In the genomic region with DNA sequence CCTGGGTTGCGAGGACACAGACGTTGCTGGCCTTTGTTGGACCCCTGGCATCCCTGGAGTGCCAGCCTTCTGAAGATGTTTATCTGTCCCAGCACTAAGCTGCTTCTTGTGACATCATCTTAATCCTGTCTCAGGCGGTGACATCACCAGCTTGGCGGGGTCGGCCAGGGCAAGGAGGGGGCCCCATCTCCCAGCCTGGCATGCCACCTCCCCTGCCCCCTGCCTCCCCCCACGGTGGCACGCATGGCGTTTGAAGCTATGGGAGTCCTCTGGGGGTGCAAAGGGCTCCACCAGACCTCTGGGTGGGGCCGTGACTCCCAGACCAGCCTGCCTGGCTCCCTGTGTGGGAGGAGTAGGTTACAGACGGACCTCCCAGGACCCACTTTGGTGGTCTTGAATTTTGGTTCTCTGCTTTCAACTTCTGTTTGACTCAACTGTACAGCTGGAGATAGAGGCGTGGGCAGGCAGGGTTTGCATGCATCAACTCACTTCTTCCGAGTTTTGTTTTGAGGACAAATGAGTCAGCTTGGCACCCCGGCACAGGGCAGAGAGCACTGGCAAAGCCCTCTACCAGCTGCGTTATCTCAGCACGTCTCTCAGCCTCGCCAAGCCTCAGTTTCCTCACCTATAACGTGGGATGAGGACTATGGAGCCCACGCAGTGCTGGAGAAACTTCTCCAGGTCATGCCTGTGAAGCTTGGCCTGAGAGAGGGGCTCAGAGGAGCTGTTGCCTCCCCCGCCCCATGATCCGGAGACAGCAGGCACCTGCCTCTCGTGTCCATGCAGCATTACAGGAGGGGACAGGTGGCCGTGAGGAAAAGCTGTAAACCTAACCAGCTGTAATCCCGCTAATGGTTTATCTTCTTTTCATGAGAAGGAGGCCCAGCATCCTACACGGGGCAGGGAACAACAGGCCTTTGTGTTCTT, we compare ENCODE assay signal across 9 cellular contexts. TPM values are rescaled to one million over a fixed set of nuclear protein-coding genes. Genes with fewer than 3 reads are reported as not detected.
DNase-seq lines count a peak whose midpoint lies in the region; ATAC-seq lines count a peak whose summit lies in the region.
"Had no signal": no experiment of that assay in that cellular context is flagged by ENCODE, and none has a peak within 500 bp of the region (broad histone marks: within the 10 kb centered on the region; RNA-seq: fewer than 3 reads in every experiment).

No MANE protein-coding gene starts in this region.

- H3K4me3 ChIP-seq in ACC112 (ENCODE audit: low read depth, low read length), result peak overlapping the region; percentile 35

- peak overlapping the region; percentile 88 for H3K27ac ChIP-seq in ACC112 (ENCODE audit: low read depth, low read length)

- H3K4me1 ChIP-seq in ACC112 (ENCODE audit: control insufficient read depth, insufficient read depth, low read length, unreplicated experiment), result peaks cover 71% of the 10 kb centered on the region

- peak overlapping the region; percentile 26 for H3K4me3 Mint-ChIP-seq in activated T-helper 17 cell treated with anti-CD3 and anti-CD28 coated beads, Interleukin-2, amount 50 U/mL, for 72 hours

- DNase-seq in EH (ENCODE audit: low read depth) (peak; percentile 15), left kidney (ENCODE audit: low read depth, low spot score) (peak; percentile 62), NCI-H1694 treated with DMSO at 0.1 percent for 48 hours (lab: John Stamatoyannopoulos, UW) (no peak)
- DNase-seq: NCI-H187 had no signal

- H2AFZ ChIP-seq in ACC112 (ENCODE audit: low read length, unreplicated experiment), result no peak overlapping the region

- H3K27ac Mint-ChIP-seq in activated T-helper 17 cell treated with anti-CD3 and anti-CD28 coated beads, Interleukin-2, amount 50 U/mL, for 72 hours, result peak overlapping the region; percentile 50

- no peaks in the 10 kb centered on the region for H3K36me3 Mint-ChIP-seq in activated T-helper 17 cell treated with anti-CD3 and anti-CD28 coated beads, Interleukin-2, amount 50 U/mL, for 72 hours (ENCODE audit: low read depth)

- no peaks in the 10 kb centered on the region for H3K36me3 ChIP-seq in ACC112 (ENCODE audit: insufficient read depth, low read length)

- no peaks in the 10 kb centered on the region for H3K9me3 Mint-ChIP-seq in activated T-helper 17 cell treated with anti-CD3 and anti-CD28 coated beads, Interleukin-2, amount 50 U/mL, for 72 hours

- H3K27me3 ChIP-seq in ACC112 (ENCODE audit: insufficient read depth, low read length), result no peaks in the 10 kb centered on the region

- peaks cover 32% of the 10 kb centered on the region for H3K27me3 Mint-ChIP-seq in activated T-helper 17 cell treated with anti-CD3 and anti-CD28 coated beads, Interleukin-2, amount 50 U/mL, for 72 hours

- peak; percentile 76 for ATAC-seq in activated T-helper 17 cell treated with anti-CD3 and anti-CD28 coated beads, Interleukin-2, amount 50 U/mL, for 72 hours (replicated peaks)
- ATAC-seq in HG03039 (IDR thresholded peaks at IDR 0.05; ENCODE audit: unreplicated experiment) (no peak), GM18517 (IDR thresholded peaks at IDR 0.05; ENCODE audit: unreplicated experiment) (no peak), HG02623 (IDR thresholded peaks at IDR 0.05; ENCODE audit: unreplicated experiment) (no peak)

- no peaks in the 10 kb centered on the region for H3K79me2 ChIP-seq in ACC112 (ENCODE audit: control insufficient read depth, insufficient read depth, low read length, unreplicated experiment)

- H3K4me1 Mint-ChIP-seq in activated T-helper 17 cell treated with anti-CD3 and anti-CD28 coated beads, Interleukin-2, amount 50 U/mL, for 72 hours, result peaks cover 15% of the 10 kb centered on the region

RNA-seq across cellular contexts. Expression of a gene that starts 38.8 kb away (rescaled TPM):
- total RNA-seq in activated T-helper 17 cell treated with anti-CD3 and anti-CD28 coated beads, Interleukin-2, amount 50 U/mL, for 72 hours, result 1 to 10 TPM in 1 of 2 donors, under 1 TPM in 1; 0.54 to 3.6 TPM
